In genomic region chr6:87127737-87128136, GRCh38 we compare ENCODE assay signal across 9 cellular contexts.
"Had no signal": no experiment of that assay in that cellular context is flagged by ENCODE, and none has a peak within 500 bp of the region (broad histone marks: within the 10 kb centered on the region; RNA-seq: fewer than 3 reads in every experiment).

No MANE protein-coding gene starts in this region.

- H3K9ac ChIP-seq: GM23248, KMS-11 had no signal

- H3K4me2 ChIP-seq: KMS-11 had no signal

- H3K27ac ChIP-seq: GM23248, KMS-11 had no signal

- H3K9me3 ChIP-seq: HAP-1 had no signal

- H3K27ac Mint-ChIP-seq: HFFc6 had no signal

- H2AFZ ChIP-seq: GM23248 had no signal

- H3K36me3 ChIP-seq: HAP-1 had no signal

- FAIRE-seq: HTR-8/SVneo had no signal

- H3K4me3 Mint-ChIP-seq: HFFc6 had no signal

- H3K4me1 ChIP-seq: HAP-1 had no signal

- DNase-seq: GM23248, GOT3, H7, HFFc6, IMR-90, KBM-7 had no signal

- H3K4me3 ChIP-seq: GM23248, HAP-1 had no signal
